Comparison of ENCODE assay signal across 17 cellular contexts in genomic region chr11:43866520-43866919, GRCh38. TPM values are rescaled to one million over a fixed set of nuclear protein-coding genes. Genes with fewer than 3 reads are reported as not detected.
DNase-seq lines count a peak whose midpoint lies in the region; ATAC-seq, FAIRE-seq and TF ChIP-seq lines count a peak whose summit lies in the region.
"Had no signal": no experiment of that assay in that cellular context is flagged by ENCODE, and none has a peak within 500 bp of the region (broad histone marks: within the 10 kb centered on the region; RNA-seq: fewer than 3 reads in every experiment).

No MANE protein-coding gene starts in this region.

- H3K27me3 ChIP-seq in bronchial epithelial cell (ENCODE audit: control insufficient read depth, insufficient read depth, low read length) (no peaks in the 10 kb centered on the region), dorsolateral prefrontal cortex (peaks cover 0 to 7% (median 0%) of the 10 kb centered on the region in 45 donors)

- DNase-seq in AG10803 (ENCODE audit: low read depth): peak; percentile 9
- peak; percentile 23 for DNase-seq in HT1080 (ENCODE audit: low read depth)
- peak; percentile 13 for DNase-seq in bronchial epithelial cell (ENCODE audit: low read depth)
- peak; percentile 91 for DNase-seq in iris pigment epithelial cell (ENCODE audit: low read depth)
- DNase-seq in Right ventricle myocardium inferior (ENCODE audit: missing footprints): no peak
- DNase-seq in NCI-H345 (lab: John Stamatoyannopoulos, UW): no peak
- no peak for DNase-seq in Right ventricle myocardium superior
- DNase-seq in dorsolateral prefrontal cortex: no peak
- DNase-seq: CD4-positive, alpha-beta T cell; H9; NCI-H187; NCI-H2171; NCI-H510A treated with DMSO at 0.1 percent for 48 hours; SHP77; SK-N-SH had no signal

- H3K27ac ChIP-seq in dorsolateral prefrontal cortex: no peak overlapping the region
- H3K27ac ChIP-seq: A549 had no signal

- intact Hi-C loops in Right ventricle myocardium inferior (cut with DNase I) (no loop called here), Right ventricle myocardium superior (cut with DNase I) (no loop called here), dorsolateral prefrontal cortex (cut with DNase I) (no loop called here)

- ATAC-seq in Right ventricle myocardium inferior: no peak
- no peak for ATAC-seq in Right ventricle myocardium superior (ENCODE audit: poor library complexity)
- ATAC-seq: A549 had no signal

- no peak overlapping the region for H3K4me3 ChIP-seq in AG10803 (ENCODE audit: low read length)
- H3K4me3 ChIP-seq in bronchial epithelial cell (ENCODE audit: low read depth, low read length): no peak overlapping the region
- no peak overlapping the region for H3K4me3 ChIP-seq in dorsolateral prefrontal cortex
- H3K4me3 ChIP-seq: A549 had no signal

- H3K36me3 ChIP-seq in bronchial epithelial cell (ENCODE audit: control insufficient read depth, insufficient read depth, low read length): no peaks in the 10 kb centered on the region

- TF ChIP-seq CTCF in AG10803 (conservative IDR thresholded peaks at IDR 0.05; ENCODE audit: low read length) (no peak), bronchial epithelial cell (IDR thresholded peaks at IDR 0.05; ENCODE audit: insufficient read depth, low read length, severe bottlenecking) (no peak), dorsolateral prefrontal cortex (IDR thresholded peaks at IDR 0.05 in 54 of 56, conservative IDR thresholded peaks at IDR 0.05 in 2 of 56; ENCODE audit: low read depth in 1 of 56, partially characterized antibody in 56 of 56) (no peak)

- FAIRE-seq in bronchial epithelial cell (lab: Jason Lieb, UNC): no peak
- FAIRE-seq: A549, HTR-8/SVneo had no signal

RNA-seq across cellular contexts. Expression of gene ALKBH3, which starts 14.1 kb away (rescaled TPM):
- 39.2 and 43.6 TPM in 2 replicates for total RNA-seq in HT1080 (2014; rRNA removed; shearing (Covaris generic))
- 33.7 and 34.8 TPM in 2 replicates for polyA plus RNA-seq in HT1080 (2015; cell fraction: cytosol; rRNA removed)
- 25.9 and 27.9 TPM in 2 replicates for polyA plus RNA-seq in HT1080 (2015; cell fraction: nucleus; rRNA removed)
- 67.7 and 78.0 TPM in 2 replicates for total RNA-seq in bronchial epithelial cell
- total RNA-seq in Right ventricle myocardium inferior: 14.2 TPM
- total RNA-seq in Right ventricle myocardium superior: 14.7 TPM
- total RNA-seq in dorsolateral prefrontal cortex: 10 to 100 TPM; 16.3 to 51.9 (median 31.0) TPM

Comparison
In these comparisons a context has a peak if more than half of its experiments do, and no peak if none do; other contexts are left out.
1. DNase-seq: peak in AG10803 (single experiment), HT1080 (single experiment), bronchial epithelial cell (single experiment) and iris pigment epithelial cell (single experiment); none in Right ventricle myocardium inferior (single experiment), NCI-H345 (single experiment), Right ventricle myocardium superior (single experiment) and dorsolateral prefrontal cortex (0 of 10).